Comparison of ENCODE assay signal across 1 cellular context in genomic region chr9:136147890-136148714, GRCh38.
TF ChIP-seq lines count a peak whose summit lies in the region.

No MANE protein-coding gene starts in this region.

TF ChIP-seq in HepG2, 621 proteins besides CTCF, POLR2A, EP300 and RAD21:
- 0 out of 2 replicates have a peak, but pooled peaks have one; percentile 2 for TF ChIP-seq SALL1 (CRISPR knock-in tag; IDR thresholded peaks at IDR 0.05)
- 0 out of 2 replicates have a peak, but pooled peaks have one; percentile 54 for TF ChIP-seq ADNP (CRISPR knock-in tag; IDR thresholded peaks at IDR 0.05)
- no peak for TF ChIP-seq BRCA1 (CRISPR knock-in tag; IDR thresholded peaks at IDR 0.05)
- peak; percentile 54; the same call in 1 of the 2 replicates for TF ChIP-seq ZMYM3 (CRISPR knock-in tag; IDR thresholded peaks at IDR 0.05)
- 0 out of 2 replicates have a peak, but pooled peaks have one; percentile 22 for TF ChIP-seq PATZ1 (CRISPR knock-in tag; IDR thresholded peaks at IDR 0.05)
- TF ChIP-seq ZNF629 (CRISPR knock-in tag; conservative IDR thresholded peaks at IDR 0.05): peak; percentile 92
